8 cellular contexts compared by ENCODE assay signal in genomic region chr1:3900969-3901529, GRCh38. TPM values are rescaled to one million over a fixed set of nuclear protein-coding genes. Genes with fewer than 3 reads are reported as not detected.
DNase-seq lines count a peak whose midpoint lies in the region; ATAC-seq and TF ChIP-seq lines count a peak whose summit lies in the region.

No MANE protein-coding gene starts in this region.

- TF ChIP-seq POLR2A in spleen (IDR thresholded peaks at IDR 0.05), result peak in 1 of 3 donors; percentile 28

- H3K36me3 ChIP-seq in spleen, result peaks cover 0 to 7% (median 0%) of the 10 kb centered on the region in 6 donors

- H3K9me3 ChIP-seq in spleen, result peaks cover 6 to 28% (median 21%) of the 10 kb centered on the region in 8 donors

- 0 to 1% (median 0%) methylated on average over 7 to 51 of the region's 51 CpGs for WGBS in spleen, 5 donors

- peaks cover 46% of the 10 kb centered on the region for H3K4me1 Mint-ChIP-seq in central memory CD8-positive, alpha-beta T cell

- DNase-seq in A172 (ENCODE audit: low spot score) (peak; percentile 80), NCI-H2227 (lab: John Stamatoyannopoulos, UW; ENCODE audit: unreplicated experiment) (peak; percentile 98), inferior parietal cortex (ENCODE audit: extremely low spot score) (peak; percentile 95), spleen (peak; percentile 100)
- DNase-seq in activated CD4-positive, CD25-positive, alpha-beta regulatory T cell treated with anti-CD3 and anti-CD28 coated beads, Interleukin-2, amount 50 U/mL, for 16 hours (ENCODE audit: low read depth, low spot score), result peak; percentile 68
- peak; percentile 64 to 79 for DNase-seq in central memory CD8-positive, alpha-beta T cell (ENCODE audit: low spot score in 2 of 2)

- no peaks in the 10 kb centered on the region for H3K27me3 Mint-ChIP-seq in central memory CD8-positive, alpha-beta T cell

- peak; percentile 37 for ATAC-seq in GM18517 (IDR thresholded peaks at IDR 0.05; ENCODE audit: unreplicated experiment)
- peak; percentile 62 for ATAC-seq in HG03045 (IDR thresholded peaks at IDR 0.05; ENCODE audit: unreplicated experiment)
- no peak for ATAC-seq in central memory CD8-positive, alpha-beta T cell (replicated peaks; ENCODE audit: extremely low read depth, poor library complexity, severe bottlenecking)

- peaks cover 6% of the 10 kb centered on the region for H3K9me3 Mint-ChIP-seq in central memory CD8-positive, alpha-beta T cell

- peaks cover 12 to 71% (median 30%) of the 10 kb centered on the region in 6 donors for H3K4me1 ChIP-seq in spleen

- no peaks in the 10 kb centered on the region for H3K27me3 ChIP-seq in spleen (replicated peaks in 1 of 7)

- peak in 3 of 11 experiments; percentile 10 to 25 (median 19) for TF ChIP-seq CTCF in spleen (IDR thresholded peaks at IDR 0.05 in 8 of 11, conservative IDR thresholded peaks at IDR 0.05 in 3 of 11)

- peak overlapping the region; percentile 71 to 99 (median 96) for H3K27ac ChIP-seq in spleen

- intact Hi-C loops in spleen (cut with DNase I; ENCODE audit: low total_unique reads), result no loop called here

- peak overlapping the region; percentile 92 for H3K27ac Mint-ChIP-seq in central memory CD8-positive, alpha-beta T cell (ENCODE audit: low read depth)

- peak overlapping the region; percentile 57 to 100 (median 98) for H3K4me3 ChIP-seq in spleen

- peaks cover 14% of the 10 kb centered on the region for H3K36me3 Mint-ChIP-seq in central memory CD8-positive, alpha-beta T cell (ENCODE audit: insufficient read depth)

- peak overlapping the region; percentile 94 for H3K4me3 Mint-ChIP-seq in central memory CD8-positive, alpha-beta T cell

RNA-seq across cellular contexts. Expression of gene C1orf174, which starts 1.0 kb away (rescaled TPM):
- total RNA-seq in A172 (2014; rRNA removed; shearing (Covaris generic)), result 23.3 and 28.6 TPM in 2 replicates
- total RNA-seq in spleen, result 10 to 100 TPM; 19.7 to 34.5 (median 23.7) TPM
- 10 to 100 TPM; 14.9 to 24.2 (median 15.8) TPM for polyA plus RNA-seq in spleen

RNA-seq across cellular contexts. Expression of gene DFFB, which starts 43.8 kb away (rescaled TPM):
- 3.3 and 5.5 TPM in 2 replicates for total RNA-seq in A172 (2014; rRNA removed; shearing (Covaris generic))
- total RNA-seq in spleen, result 10 to 100 TPM in 5 of 7 donors, 1 to 10 TPM in 2; 8.5 to 13.8 (median 12.1) TPM
- polyA plus RNA-seq in spleen, result 10 to 100 TPM in 1 of 3 donors, 1 to 10 TPM in 2; 6.3 to 10.5 (median 8.7) TPM

RNA-seq across cellular contexts. Expression of gene CEP104, which starts 44.0 kb away (rescaled TPM):
- total RNA-seq in A172 (2014; rRNA removed; shearing (Covaris generic)), result 9.0 and 20.7 TPM in 2 replicates
- 10 to 100 TPM; 26.4 to 49.4 (median 42.0) TPM for total RNA-seq in spleen
- polyA plus RNA-seq in spleen, result 1 to 10 TPM; 4.5 to 8.4 (median 5.3) TPM
